Comparison of ENCODE assay signal across 10 cellular contexts in the genomic region with DNA sequence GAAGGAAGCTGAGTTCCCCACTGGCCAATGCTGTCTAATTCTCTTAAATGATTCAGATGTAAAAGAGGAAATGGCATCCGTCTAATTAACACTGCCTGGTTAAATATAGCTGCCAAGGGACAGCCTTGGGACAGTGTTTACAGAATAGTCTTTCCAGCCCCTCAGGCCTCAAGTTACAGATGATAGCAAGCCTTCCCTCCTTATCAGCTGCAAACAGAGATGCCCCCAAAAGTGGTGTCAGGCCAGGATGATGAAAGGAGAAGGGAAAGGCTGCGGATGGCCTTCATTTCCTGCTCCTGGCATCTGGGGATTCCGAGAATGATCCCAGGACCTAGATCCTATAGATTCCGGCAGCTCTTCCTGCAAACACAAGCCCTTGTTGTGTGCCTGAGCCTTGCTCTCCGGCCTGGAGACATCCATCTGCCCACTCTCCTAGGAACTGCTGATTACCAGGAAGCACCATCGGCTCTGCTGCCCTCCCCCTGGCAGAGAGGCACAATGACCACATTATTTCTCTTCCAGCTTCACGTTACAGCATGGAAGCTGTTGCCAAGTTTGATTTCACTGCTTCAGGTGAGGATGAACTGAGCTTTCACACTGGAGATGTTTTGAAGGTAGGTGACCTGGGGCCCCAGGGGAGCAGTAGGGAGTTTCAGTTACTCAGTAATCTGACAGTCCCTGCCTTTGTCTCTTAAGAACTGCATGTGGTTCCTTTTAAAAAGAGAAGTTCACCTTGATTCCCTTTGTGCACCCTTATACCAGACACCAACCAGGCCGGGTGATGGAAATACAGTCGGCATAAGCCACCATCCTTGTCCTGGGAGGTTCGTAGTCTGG. TPM values are rescaled to one million over a fixed set of nuclear protein-coding genes. Genes with fewer than 3 reads are reported as not detected.
DNase-seq lines count a peak whose midpoint lies in the region; ATAC-seq, FAIRE-seq and TF ChIP-seq lines count a peak whose summit lies in the region.
"Had no signal": no experiment of that assay in that cellular context is flagged by ENCODE, and none has a peak within 500 bp of the region (broad histone marks: within the 10 kb centered on the region; RNA-seq: fewer than 3 reads in every experiment).

No MANE protein-coding gene starts in this region.

- intact Hi-C loops in activated CD4-positive, alpha-beta T cell treated with anti-CD3 and anti-CD28 coated beads, Interleukin-2, amount 10 ng/mL, durations not matched to agents 24 days and 14 days (cut with micrococcal nuclease) = no loop called here

- no peaks in the 10 kb centered on the region for H3K9me3 Mint-ChIP-seq in activated CD4-positive, alpha-beta T cell treated with anti-CD3 and anti-CD28 coated beads, Interleukin-2, amount 10 ng/mL, durations not matched to agents 24 days and 14 days
- H3K9me3 Mint-ChIP-seq in astrocyte (ENCODE audit: unreplicated experiment) = no peaks in the 10 kb centered on the region

- H3K9ac ChIP-seq in astrocyte (ENCODE audit: low read length) (no peak overlapping the region), smooth muscle cell (ENCODE audit: low read depth) (no peak overlapping the region)

- H3K36me3 Mint-ChIP-seq in activated CD4-positive, alpha-beta T cell treated with anti-CD3 and anti-CD28 coated beads, Interleukin-2, amount 10 ng/mL, durations not matched to agents 24 days and 14 days (ENCODE audit: low read depth) = peaks cover 40% of the 10 kb centered on the region
- no peaks in the 10 kb centered on the region for H3K36me3 Mint-ChIP-seq in astrocyte (ENCODE audit: low read depth, unreplicated experiment)

- H4K20me1 ChIP-seq in astrocyte (ENCODE audit: insufficient read depth, low read length) = no peaks in the 10 kb centered on the region
- H4K20me1 ChIP-seq in smooth muscle cell (ENCODE audit: low read depth) = no peaks in the 10 kb centered on the region

- H3K27ac ChIP-seq in astrocyte (ENCODE audit: low read depth, low read length) = no peak overlapping the region
- H3K27ac ChIP-seq in smooth muscle cell (ENCODE audit: low read depth) = no peak overlapping the region
- H3K27ac ChIP-seq: suprapubic skin had no signal

- no peaks in the 10 kb centered on the region for H3K27me3 Mint-ChIP-seq in activated CD4-positive, alpha-beta T cell treated with anti-CD3 and anti-CD28 coated beads, Interleukin-2, amount 10 ng/mL, durations not matched to agents 24 days and 14 days
- peaks cover 4% of the 10 kb centered on the region for H3K27me3 Mint-ChIP-seq in astrocyte (ENCODE audit: low read depth, unreplicated experiment)

- H3K4me3 ChIP-seq in astrocyte (ENCODE audit: insufficient read depth, low read depth, low read length) = no peak overlapping the region
- H3K4me3 ChIP-seq in smooth muscle cell = no peak overlapping the region
- H3K4me3 ChIP-seq: suprapubic skin had no signal

- 42% methylated on average over 10 of the region's 10 CpGs for whole genome bisulfite sequencing in smooth muscle cell (ENCODE audit: low lambda C conversion rate)

- no peaks in the 10 kb centered on the region for H3F3A ChIP-seq in smooth muscle cell (ENCODE audit: low read depth)

- FAIRE-seq in astrocyte (lab: Jason Lieb, UNC) (no peak), D721Med (lab: Jason Lieb, UNC) (no peak)

- no peak for ATAC-seq in HG02884 (IDR thresholded peaks at IDR 0.05; ENCODE audit: unreplicated experiment)

- peaks cover 13% of the 10 kb centered on the region for H3K27me3 ChIP-seq in astrocyte (ENCODE audit: insufficient read depth, low read length)
- no peaks in the 10 kb centered on the region for H3K27me3 ChIP-seq in smooth muscle cell (ENCODE audit: low read depth)
- H3K27me3 ChIP-seq: suprapubic skin had no signal

- H3K79me2 ChIP-seq in astrocyte (ENCODE audit: insufficient read depth, low read length) = no peaks in the 10 kb centered on the region
- H3K79me2 ChIP-seq in smooth muscle cell (ENCODE audit: low read depth) = no peaks in the 10 kb centered on the region

- H3K4me1 Mint-ChIP-seq in activated CD4-positive, alpha-beta T cell treated with anti-CD3 and anti-CD28 coated beads, Interleukin-2, amount 10 ng/mL, durations not matched to agents 24 days and 14 days = peaks cover 68% of the 10 kb centered on the region
- peaks cover 7% of the 10 kb centered on the region for H3K4me1 Mint-ChIP-seq in astrocyte (ENCODE audit: low read depth, unreplicated experiment)

- H3K4me2 ChIP-seq in astrocyte (ENCODE audit: low read length) (no peak overlapping the region), smooth muscle cell (peak overlapping the region; percentile 6)

- no peaks in the 10 kb centered on the region for H3K9me3 ChIP-seq in astrocyte (ENCODE audit: insufficient read depth, low read depth, low read length)
- no peaks in the 10 kb centered on the region for H3K9me3 ChIP-seq in smooth muscle cell (replicated peaks; ENCODE audit: low read depth)
- H3K9me3 ChIP-seq: suprapubic skin had no signal

- H3K4me3 Mint-ChIP-seq in activated CD4-positive, alpha-beta T cell treated with anti-CD3 and anti-CD28 coated beads, Interleukin-2, amount 10 ng/mL, durations not matched to agents 24 days and 14 days = peak overlapping the region; percentile 21
- H3K4me3 Mint-ChIP-seq in astrocyte (ENCODE audit: unreplicated experiment) = no peak overlapping the region

- no peaks in the 10 kb centered on the region for H3K36me3 ChIP-seq in astrocyte (ENCODE audit: insufficient read depth, low read length)
- no peaks in the 10 kb centered on the region for H3K36me3 ChIP-seq in smooth muscle cell (ENCODE audit: low read depth)
- H3K36me3 ChIP-seq: suprapubic skin had no signal

- H3K4me1 ChIP-seq in astrocyte (ENCODE audit: insufficient read depth, low read length) (no peaks in the 10 kb centered on the region), smooth muscle cell (ENCODE audit: low read depth) (peaks cover 6% of the 10 kb centered on the region)
- H3K4me1 ChIP-seq: suprapubic skin had no signal

- peak overlapping the region; percentile 10 for H3K27ac Mint-ChIP-seq in activated CD4-positive, alpha-beta T cell treated with anti-CD3 and anti-CD28 coated beads, Interleukin-2, amount 10 ng/mL, durations not matched to agents 24 days and 14 days
- no peak overlapping the region for H3K27ac Mint-ChIP-seq in astrocyte (ENCODE audit: unreplicated experiment)

- H2AFZ ChIP-seq in astrocyte (ENCODE audit: low read depth, low read length) (peak overlapping the region; percentile 16), smooth muscle cell (ENCODE audit: low read depth) (peak overlapping the region; percentile 48)

- no peak for DNase-seq in activated CD4-positive, alpha-beta T cell treated with anti-CD3 and anti-CD28 coated beads, Interleukin-2, amount 10 ng/mL, durations not matched to agents 24 days and 14 days
- no peak for DNase-seq in activated CD4-positive, alpha-beta T cell treated with anti-CD3 and anti-CD28 coated beads, Interleukin-2, amount 50 U/mL, for 4 hours
- DNase-seq in NCI-H2029 treated with DMSO at 0.1 percent for 48 hours (lab: John Stamatoyannopoulos, UW) = peak; percentile 85
- DNase-seq in astrocyte (ENCODE audit: low read depth) = no peak
- DNase-seq in smooth muscle cell (lab: John Stamatoyannopoulos, UW; ENCODE audit: unreplicated experiment) = no peak
- no peak for DNase-seq in D721Med (ENCODE audit: insufficient read length, low spot score)
- no peak for DNase-seq in effector CD8-positive, alpha-beta T cell (lab: John Stamatoyannopoulos, UW)

- no peak for TF ChIP-seq CTCF in astrocyte (IDR thresholded peaks at IDR 0.05; ENCODE audit: insufficient read depth, low read depth, low read length)
- no peak for TF ChIP-seq CTCF in smooth muscle cell (IDR thresholded peaks at IDR 0.05; ENCODE audit: borderline replicate concordance, insufficient read depth, poor library complexity, severe bottlenecking)
- no peak for TF ChIP-seq CTCF in D721Med (IDR thresholded peaks at IDR 0.05; ENCODE audit: insufficient read depth, missing control alignments)

RNA-seq across cellular contexts. Expression of a gene that starts 13.4 kb away (rescaled TPM):
- total RNA-seq in activated CD4-positive, alpha-beta T cell treated with anti-CD3 and anti-CD28 coated beads, Interleukin-2, amount 10 ng/mL, durations not matched to agents 24 days and 14 days = 0.90 and 0.96 TPM in 2 replicates
- not detected in 2 replicates for total RNA-seq in astrocyte
- total RNA-seq in smooth muscle cell = not detected in 2 replicates
- not detected in 2 replicates for polyA plus RNA-seq in smooth muscle cell
- total RNA-seq: chondrocyte had no signal

RNA-seq across cellular contexts. Expression of a gene that starts 45.9 kb away (rescaled TPM):
- 34.4 and 38.4 TPM in 2 replicates for total RNA-seq in activated CD4-positive, alpha-beta T cell treated with anti-CD3 and anti-CD28 coated beads, Interleukin-2, amount 10 ng/mL, durations not matched to agents 24 days and 14 days
- total RNA-seq in astrocyte = 0.23 and 1.2 TPM in 2 replicates
- not detected in 2 replicates for total RNA-seq in smooth muscle cell
- polyA plus RNA-seq in smooth muscle cell = not detected in 2 replicates
- total RNA-seq: chondrocyte had no signal

RNA-seq across cellular contexts. Expression of a gene that starts 48.0 kb away (rescaled TPM):
- 0.17 and 0.23 TPM in 2 replicates for total RNA-seq in activated CD4-positive, alpha-beta T cell treated with anti-CD3 and anti-CD28 coated beads, Interleukin-2, amount 10 ng/mL, durations not matched to agents 24 days and 14 days
- 0.79 and 0.82 TPM in 2 replicates for total RNA-seq in astrocyte
- total RNA-seq in smooth muscle cell = 1.4 and 2.2 TPM in 2 replicates
- polyA plus RNA-seq in smooth muscle cell = 1.6 and 4.6 TPM in 2 replicates

RNA-seq across cellular contexts. Expression of a gene that starts 53.2 kb away (rescaled TPM):
- total RNA-seq in activated CD4-positive, alpha-beta T cell treated with anti-CD3 and anti-CD28 coated beads, Interleukin-2, amount 10 ng/mL, durations not matched to agents 24 days and 14 days = 0.09 and 0.56 TPM in 2 replicates
- total RNA-seq in astrocyte (not detected in 2 replicates), smooth muscle cell (not detected in 2 replicates)
- polyA plus RNA-seq in smooth muscle cell = not detected in 2 replicates
- total RNA-seq: chondrocyte, suprapubic skin had no signal

Comparison
In these comparisons a context has a peak if more than half of its experiments do, and no peak if none do; other contexts are left out.
1. RNA of a gene that starts 45.9 kb away (total RNA-seq): 34.4 to 38.4 TPM in activated CD4-positive, alpha-beta T cell treated with anti-CD3 and anti-CD28 coated beads, Interleukin-2, amount 10 ng/mL, durations not matched to agents 24 days and 14 days; 0.23 to 1.2 TPM in astrocyte and not detected in smooth muscle cell; every median in the first group is over 10 times any median in the second.